In genomic region chr7:17036584-17036983, GRCh38 we compare ENCODE assay signal across 25 cellular contexts.
A peak's percentile ranks its signal among the peaks of the same experiment; 100 is the strongest.
DNase-seq lines count a peak whose midpoint lies in the region; ATAC-seq, FAIRE-seq and TF ChIP-seq lines count a peak whose summit lies in the region.
"Had no signal": no experiment of that assay in that cellular context is flagged by ENCODE, and none has a peak within 500 bp of the region (broad histone marks: within the 10 kb centered on the region; RNA-seq: fewer than 3 reads in every experiment).

No MANE protein-coding gene starts in this region.

- TF ChIP-seq CTCF in A549 (IDR thresholded peaks at IDR 0.05) (no peak), K562 (IDR thresholded peaks at IDR 0.05 in 2 of 3, conservative IDR thresholded peaks at IDR 0.05 in 1 of 3; ENCODE audit: insufficient read depth in 2 of 3, low read depth in 1 of 3, low read length in 3 of 3) (no peak)

- no peak overlapping the region for H2AFZ ChIP-seq in K562 (ENCODE audit: low read depth, low read length)

- H3K4me2 ChIP-seq in A549 (no peak overlapping the region), K562 (ENCODE audit: insufficient read depth, low read length) (no peak overlapping the region)
- H3K4me2 ChIP-seq: BLaER1 had no signal

- no peaks in the 10 kb centered on the region for H4K20me1 ChIP-seq in K562 (replicated peaks; ENCODE audit: control insufficient read depth, insufficient read depth, low read length)
- H4K20me1 ChIP-seq: BLaER1 had no signal

- ATAC-seq in A549 (no peak), K562 (no peak)
- ATAC-seq: GM12878 had no signal

- TF ChIP-seq POLR2A in A549 (IDR thresholded peaks at IDR 0.05; ENCODE audit: low read length) (no peak), K562 (conservative IDR thresholded peaks at IDR 0.05) (no peak)

- DNase-seq in NOMO-1 treated with DMSO at 0.1 percent for 48 hours (lab: John Stamatoyannopoulos, UW; ENCODE audit: unreplicated experiment): peak; percentile 5
- no peak for DNase-seq in NOMO-1 (lab: John Stamatoyannopoulos, UW; ENCODE audit: unreplicated experiment in 2 of 2)
- DNase-seq in A549 (ENCODE audit: low read depth in 1 of 2, low spot score in 1 of 2): no peak
- DNase-seq in K562 (ENCODE audit: extremely low read depth in 1 of 4, low spot score in 3 of 4): no peak
- DNase-seq in amniotic stem cell (lab: John Stamatoyannopoulos, UW): no peak
- DNase-seq: ACHN; BE2C; C1 segment of cervical spinal cord; CD4-positive, alpha-beta memory T cell; CD4-positive, CD25-positive, alpha-beta regulatory T cell; CD8-positive, alpha-beta memory T cell; COR-L47; DMS 273 treated with DMSO at 0.1 percent for 48 hours; DMS153; DMS53; DMS79; DND-41; EL; GDM1 had no signal

- H3K9me3 ChIP-seq in A549 (no peaks in the 10 kb centered on the region), K562 (replicated peaks; ENCODE audit: control insufficient read depth, insufficient read depth, low read depth, low read length) (no peaks in the 10 kb centered on the region; the same call in 1 of the 2 replicates)
- H3K9me3 ChIP-seq: BE2C, BLaER1 had no signal

- no peaks in the 10 kb centered on the region for H3K36me3 ChIP-seq in K562 (ENCODE audit: control insufficient read depth, insufficient read depth, low read length)
- H3K36me3 ChIP-seq: BE2C, BLaER1 had no signal

- no TSS peak for BruUV-seq in K562 (replicated peaks; lab: Mats Ljungman, UMichigan)

- TF ChIP-seq EP300 in A549 (IDR thresholded peaks at IDR 0.05) (no peak), K562 (IDR thresholded peaks at IDR 0.05; ENCODE audit: low read length) (no peak)

- H3K4me1 ChIP-seq in A549 (peaks cover 6% of the 10 kb centered on the region), K562 (replicated peaks in 1 of 2; ENCODE audit: control insufficient read depth in 2 of 2, insufficient read depth in 2 of 2, low read length in 2 of 2) (no peaks in the 10 kb centered on the region)
- H3K4me1 ChIP-seq: BE2C had no signal

- POLR2A ChIA-PET in A549 (lab: Yijun Ruan, JAX): no interaction called here
- POLR2A ChIA-PET in K562 (lab: Yijun Ruan, JAX): no interaction called here

- H3K9ac ChIP-seq in K562 (ENCODE audit: insufficient read depth in 1 of 2, low read depth in 2 of 2, low read length in 2 of 2): no peak overlapping the region
- H3K9ac ChIP-seq: BLaER1 had no signal

- H3K27ac ChIP-seq in A549: no peak overlapping the region
- no peak overlapping the region for H3K27ac ChIP-seq in K562 (ENCODE audit: extremely low read depth, low read depth, low read length)
- H3K27ac ChIP-seq: 22Rv1, BLaER1 had no signal

- WGBS in A549 (ENCODE audit: missing lambda C conversion rate): 71% methylated on average over 2 of the region's 2 CpGs
- WGBS in K562 (ENCODE audit: insufficient coverage, low coverage, missing lambda C conversion rate): 6% methylated on average over 2 of the region's 2 CpGs

- no peaks in the 10 kb centered on the region for H3K9me1 ChIP-seq in K562 (ENCODE audit: control insufficient read depth, insufficient read depth, low read length)

- H3K4me3 ChIP-seq in A549 (no peak overlapping the region), K562 (no peak overlapping the region)
- H3K4me3 ChIP-seq: BLaER1, GM12878 had no signal

- CTCF ChIA-PET in A549 (lab: Yijun Ruan, JAX): no interaction called here
- CTCF ChIA-PET in K562 (lab: Yijun Ruan, JAX; ENCODE audit: low intra/inter-chr PET ratio): no interaction called here

- FAIRE-seq in A549 (lab: Jason Lieb, UNC) (no peak), K562 (lab: Jason Lieb, UNC) (no peak)
- FAIRE-seq: GM12878, GM12892, GM18507, GM19239 had no signal

- no peak for TF ChIP-seq RAD21 in A549 (conservative IDR thresholded peaks at IDR 0.05 in 1 of 2, IDR thresholded peaks at IDR 0.05 in 1 of 2)
- TF ChIP-seq RAD21 in K562 (CRISPR knock-in tag; conservative IDR thresholded peaks at IDR 0.05 in 1 of 2, IDR thresholded peaks at IDR 0.05 in 1 of 2): no peak

- H3K27me3 ChIP-seq in K562 (ENCODE audit: control insufficient read depth in 2 of 2, insufficient read depth in 2 of 2, low read length in 2 of 2): no peaks in the 10 kb centered on the region
- H3K27me3 ChIP-seq: BE2C, BLaER1 had no signal

- in situ Hi-C loops in K562 (cut with MboI): no loop called here

- H3K79me2 ChIP-seq in K562 (ENCODE audit: control insufficient read depth, insufficient read depth, low read length): no peaks in the 10 kb centered on the region

- intact Hi-C loops in K562 (cut with micrococcal nuclease): no loop called here

TF ChIP-seq in A549, 52 proteins besides CTCF, POLR2A, EP300 and RAD21:
- TF ChIP-seq HOXB13 (CRISPR knock-in tag; IDR thresholded peaks at IDR 0.05; ENCODE audit: low read depth) (no peak), NR3C1 (IDR thresholded peaks at IDR 0.05) (no peak), GATA3 (IDR thresholded peaks at IDR 0.05; ENCODE audit: borderline replicate concordance) (no peak), HOXA7 (CRISPR knock-in tag; IDR thresholded peaks at IDR 0.05) (no peak), MAZ (IDR thresholded peaks at IDR 0.05; ENCODE audit: borderline replicate concordance, low read depth, low read length) (no peak), MAFK (IDR thresholded peaks at IDR 0.05; ENCODE audit: partially characterized antibody) (peak; percentile 79), ATOH8 (CRISPR knock-in tag; IDR thresholded peaks at IDR 0.05; ENCODE audit: low read depth) (no peak)

TF ChIP-seq in K562, 482 proteins besides CTCF, POLR2A, EP300 and RAD21:
- TF ChIP-seq USF1 (CRISPR knock-in tag; IDR thresholded peaks at IDR 0.05) (no peak), RNF2 (IDR thresholded peaks at IDR 0.05) (no peak), MAFF (IDR thresholded peaks at IDR 0.05; ENCODE audit: low read length) (0 out of 2 replicates have a peak, but pooled peaks have one; percentile 1), ZNF232 (CRISPR knock-in tag; IDR thresholded peaks at IDR 0.05) (no peak), MTA3 (IDR thresholded peaks at IDR 0.05; ENCODE audit: borderline replicate concordance) (no peak), ZNF449 (CRISPR knock-in tag; IDR thresholded peaks at IDR 0.05) (no peak), TCF15 (CRISPR knock-in tag; IDR thresholded peaks at IDR 0.05) (no peak), FOSL1 (tag; conservative IDR thresholded peaks at IDR 0.05) (no peak), ZNF316 (IDR thresholded peaks at IDR 0.05) (peak; percentile 62; the same call in 1 of the 2 replicates), ZNF124 (CRISPR knock-in tag; IDR thresholded peaks at IDR 0.05) (no peak), CREM (IDR thresholded peaks at IDR 0.05; ENCODE audit: low read depth) (no peak)
